In genomic region chr9:31674264-31674663, GRCh38 we compare ENCODE assay signal across 12 cellular contexts.
"Had no signal": no experiment of that assay in that cellular context is flagged by ENCODE, and none has a peak within 500 bp of the region (broad histone marks: within the 10 kb centered on the region; RNA-seq: fewer than 3 reads in every experiment).

No MANE protein-coding gene starts in this region.

- H3K36me3 ChIP-seq: colonic mucosa, right atrium auricular region, thoracic aorta had no signal

- H3K4me3 ChIP-seq: colonic mucosa, right atrium auricular region, smooth muscle cell, thoracic aorta had no signal

- H3K36me3 Mint-ChIP-seq: natural killer cell treated with Interleukin-12 subunit alpha and Interleukin-12 subunit beta and Interleukin-15 and Interleukin-18, amount 100 ng/mL, for 72 hours had no signal

- H3K27me3 Mint-ChIP-seq: natural killer cell treated with Interleukin-12 subunit alpha and Interleukin-12 subunit beta and Interleukin-15 and Interleukin-18, amount 100 ng/mL, for 72 hours had no signal

- H3K4me1 ChIP-seq: colonic mucosa, right atrium auricular region had no signal

- H3K9me3 ChIP-seq: colonic mucosa, right atrium auricular region, thoracic aorta had no signal

- DNase-seq: activated naive CD4-positive, alpha-beta T cell treated with anti-CD3 and anti-CD28 coated beads for 36 hours; activated naive CD8-positive, alpha-beta T cell treated with anti-CD3 and anti-CD28 coated beads, Interleukin-2, amount 50 U/mL, for 24 hours; caudate nucleus; colonic mucosa; glutamatergic neuron; kidney glomerular epithelial cell; mesendoderm; SW 1271 had no signal

- H3K27ac ChIP-seq: colonic mucosa, right atrium auricular region, thoracic aorta had no signal

- H3K9me3 Mint-ChIP-seq: activated naive CD4-positive, alpha-beta T cell treated with anti-CD3 and anti-CD28 coated beads for 36 hours had no signal

- H3K4me3 Mint-ChIP-seq: activated naive CD4-positive, alpha-beta T cell treated with anti-CD3 and anti-CD28 coated beads for 36 hours; activated naive CD8-positive, alpha-beta T cell treated with anti-CD3 and anti-CD28 coated beads, Interleukin-2, amount 50 U/mL, for 24 hours; natural killer cell treated with Interleukin-12 subunit alpha and Interleukin-12 subunit beta and Interleukin-15 and Interleukin-18, amount 100 ng/mL, for 72 hours had no signal

- ATAC-seq: activated naive CD8-positive, alpha-beta T cell treated with anti-CD3 and anti-CD28 coated beads, Interleukin-2, amount 50 U/mL, for 24 hours; natural killer cell treated with Interleukin-12 subunit alpha and Interleukin-12 subunit beta and Interleukin-15 and Interleukin-18, amount 100 ng/mL, for 72 hours had no signal

- H3K27ac Mint-ChIP-seq: activated naive CD4-positive, alpha-beta T cell treated with anti-CD3 and anti-CD28 coated beads for 36 hours; activated naive CD8-positive, alpha-beta T cell treated with anti-CD3 and anti-CD28 coated beads, Interleukin-2, amount 50 U/mL, for 24 hours; natural killer cell treated with Interleukin-12 subunit alpha and Interleukin-12 subunit beta and Interleukin-15 and Interleukin-18, amount 100 ng/mL, for 72 hours had no signal

- H3K27me3 ChIP-seq: colonic mucosa, right atrium auricular region had no signal
